Comparison of ENCODE assay signal across 14 cellular contexts in genomic region chr6:166851426-166851825, GRCh38.
DNase-seq lines count a peak whose midpoint lies in the region; ATAC-seq and TF ChIP-seq lines count a peak whose summit lies in the region.
"Had no signal": no experiment of that assay in that cellular context is flagged by ENCODE, and none has a peak within 500 bp of the region (broad histone marks: within the 10 kb centered on the region; RNA-seq: fewer than 3 reads in every experiment).

No MANE protein-coding gene starts in this region.

- H3K27ac ChIP-seq in BLaER1 treated with 17β-estradiol and CSF1 and Interleukin-3, amounts not matched to agents 10 nM and 100 nM = peak overlapping the region in 6 of 11 experiments; percentile 67 to 96 (median 91); a peak in 9 of 22 replicates
- H3K27ac ChIP-seq in caudate nucleus (ENCODE audit: low read depth, low read length) = peak overlapping the region; percentile 69
- no peak overlapping the region for H3K27ac ChIP-seq in endodermal cell (ENCODE audit: low read depth, low read length)
- H3K27ac ChIP-seq: GM23248 had no signal

- H3K36me3 Mint-ChIP-seq in nephron progenitor cell (ENCODE audit: low read depth) (peaks cover 5% of the 10 kb centered on the region), endodermal cell (ENCODE audit: low read depth) (peaks cover 7% of the 10 kb centered on the region)
- H3K36me3 Mint-ChIP-seq: CD14-positive monocyte had no signal

- H4K20me1 ChIP-seq in BLaER1 treated with 17β-estradiol and CSF1 and Interleukin-3, amounts not matched to agents 10 nM and 100 nM = no peaks in the 10 kb centered on the region

- TF ChIP-seq CTCF in nephron progenitor cell (IDR thresholded peaks at IDR 0.05) (no peak), endodermal cell (conservative IDR thresholded peaks at IDR 0.05) (no peak)

- no peak for ATAC-seq in GM21381 (IDR thresholded peaks at IDR 0.05; ENCODE audit: unreplicated experiment)
- no peak for ATAC-seq in GM18870 (IDR thresholded peaks at IDR 0.05; ENCODE audit: unreplicated experiment)

- H3K4me1 Mint-ChIP-seq in nephron progenitor cell (peaks cover 6% of the 10 kb centered on the region), endodermal cell (peaks cover 3% of the 10 kb centered on the region)

- H3K27me3 ChIP-seq in BLaER1 treated with 17β-estradiol and CSF1 and Interleukin-3, amounts not matched to agents 10 nM and 100 nM = no peaks in the 10 kb centered on the region
- H3K27me3 ChIP-seq in endodermal cell (ENCODE audit: control insufficient read depth, insufficient read depth, low read length, poor library complexity, severe bottlenecking) = no peaks in the 10 kb centered on the region

- H3K4me1 ChIP-seq in BLaER1 treated with 17β-estradiol and CSF1 and Interleukin-3, amounts not matched to agents 10 nM and 100 nM = peaks cover 17 to 74% (median 59%) of the 10 kb centered on the region in 10 experiments
- H3K4me1 ChIP-seq in endodermal cell (ENCODE audit: control insufficient read depth, insufficient read depth, low read length) = no peaks in the 10 kb centered on the region
- H3K4me1 ChIP-seq: HAP-1 had no signal

- H3K9ac ChIP-seq in BLaER1 treated with 17β-estradiol and CSF1 and Interleukin-3, amounts not matched to agents 10 nM and 100 nM = peak overlapping the region in 2 of 11 experiments; percentile 73 to 74; a peak in 3 of 22 replicates
- no peak overlapping the region for H3K9ac ChIP-seq in endodermal cell (ENCODE audit: extremely low read depth, low read length, poor library complexity, severe bottlenecking)
- H3K9ac ChIP-seq: GM23248 had no signal

- H3K4me3 Mint-ChIP-seq in nephron progenitor cell (no peak overlapping the region), endodermal cell (no peak overlapping the region)
- H3K4me3 Mint-ChIP-seq: B cell; CD14-positive monocyte; CD4-positive, alpha-beta memory T cell had no signal

- H3K4me2 ChIP-seq in BLaER1 treated with 17β-estradiol and CSF1 and Interleukin-3, amounts not matched to agents 10 nM and 100 nM = peak overlapping the region in 9 of 11 experiments; percentile 21 to 90 (median 75); a peak in 17 of 22 replicates

- 90 to 94% methylated on average over 5 to 11 of the region's 11 CpGs for WGBS in endodermal cell (ENCODE audit: insufficient coverage in 1 of 2, insufficient read length in 1 of 2), 2 experiments

- peaks cover 5 to 16% (median 13%) of the 10 kb centered on the region in 11 experiments; a peak in 13 of 22 replicates for H3K9me3 ChIP-seq in BLaER1 treated with 17β-estradiol and CSF1 and Interleukin-3, amounts not matched to agents 10 nM and 100 nM (replicated peaks in 1 of 11)
- H3K9me3 ChIP-seq in endodermal cell (ENCODE audit: control insufficient read depth, low read length) = no peaks in the 10 kb centered on the region
- H3K9me3 ChIP-seq: HAP-1 had no signal

- peaks cover 4% of the 10 kb centered on the region for H3K27me3 Mint-ChIP-seq in nephron progenitor cell (ENCODE audit: low read depth, poor library complexity)
- H3K27me3 Mint-ChIP-seq in endodermal cell (ENCODE audit: insufficient read depth) = peaks cover 4% of the 10 kb centered on the region
- H3K27me3 Mint-ChIP-seq: B cell; CD4-positive, alpha-beta memory T cell had no signal

- H3K4me3 ChIP-seq in BLaER1 treated with 17β-estradiol and CSF1 and Interleukin-3, amounts not matched to agents 10 nM and 100 nM = no peak overlapping the region
- H3K4me3 ChIP-seq in endodermal cell (ENCODE audit: low read length) = no peak overlapping the region
- H3K4me3 ChIP-seq: GM23248, HAP-1 had no signal

- H3K9me3 Mint-ChIP-seq in nephron progenitor cell (peaks cover 11% of the 10 kb centered on the region), endodermal cell (peaks cover 6% of the 10 kb centered on the region)
- H3K9me3 Mint-ChIP-seq: CD4-positive, alpha-beta memory T cell had no signal

- H3K36me3 ChIP-seq in BLaER1 treated with 17β-estradiol and CSF1 and Interleukin-3, amounts not matched to agents 10 nM and 100 nM = no peaks in the 10 kb centered on the region
- no peaks in the 10 kb centered on the region for H3K36me3 ChIP-seq in endodermal cell (ENCODE audit: control insufficient read depth, insufficient read depth, low read length)
- H3K36me3 ChIP-seq: HAP-1 had no signal

- H3K27ac Mint-ChIP-seq in nephron progenitor cell = peak overlapping the region; percentile 35
- no peak overlapping the region for H3K27ac Mint-ChIP-seq in endodermal cell
- H3K27ac Mint-ChIP-seq: CD4-positive, alpha-beta memory T cell had no signal

- peak in 1 of 61 donors; percentile 38 for DNase-seq in caudate nucleus (lab: John Stamatoyannopoulos, UW)
- no peak for DNase-seq in nephron progenitor cell
- no peak for DNase-seq in endodermal cell
- DNase-seq: CD4-positive, alpha-beta memory T cell; DMS153; DMS79; GDM1; GM23248 had no signal
